ENCODE assay signal across 8 cellular contexts in the genomic region with DNA sequence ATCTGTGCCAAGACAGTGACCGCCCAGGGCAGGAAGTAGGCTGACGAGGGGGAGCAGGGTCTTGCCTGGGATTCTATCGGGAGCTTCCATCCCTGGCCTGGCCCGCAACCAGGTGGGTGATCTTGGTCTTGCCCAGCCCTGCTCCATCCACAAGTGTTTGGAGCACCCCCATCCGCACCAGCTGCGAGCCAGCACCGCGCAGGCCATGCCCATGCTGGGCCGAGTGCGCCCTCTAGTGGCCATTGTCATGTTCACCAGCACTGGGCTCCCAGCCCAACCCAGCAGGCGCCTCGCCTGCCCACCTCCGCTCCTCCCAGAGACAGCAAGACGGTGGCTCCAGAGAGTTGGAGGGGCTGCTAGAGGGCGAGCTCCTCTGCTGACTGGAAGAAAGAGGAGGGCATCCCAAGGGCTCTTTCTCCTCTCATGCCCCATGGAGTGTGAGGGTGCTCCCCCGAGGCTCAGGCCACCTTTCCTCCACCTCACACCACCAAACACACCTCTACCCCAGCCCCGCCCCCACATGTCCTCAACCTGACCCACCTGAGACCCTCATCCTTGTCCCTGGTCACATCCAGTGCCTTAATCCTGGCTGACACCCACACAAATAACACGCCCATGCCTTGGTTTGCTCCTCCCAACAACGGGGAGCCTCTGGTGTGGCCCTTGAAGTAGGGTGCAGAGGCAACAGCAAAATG. TPM values are rescaled to one million over a fixed set of nuclear protein-coding genes. Genes with fewer than 3 reads are reported as not detected.
A peak's percentile ranks its signal among the peaks of the same experiment; 100 is the strongest.
DNase-seq lines count a peak whose midpoint lies in the region; ATAC-seq and TF ChIP-seq lines count a peak whose summit lies in the region.

No MANE protein-coding gene starts in this region.

- H3K4me3 ChIP-seq in BE2C (ENCODE audit: low read depth, low read length) (no peak overlapping the region), lower leg skin (ENCODE audit: low read depth, poor library complexity, severe bottlenecking) (no peak overlapping the region)

- no peak for TF ChIP-seq POLR2A in lower leg skin (IDR thresholded peaks at IDR 0.05)

- no peaks in the 10 kb centered on the region for H3K36me3 ChIP-seq in BE2C

- no peaks in the 10 kb centered on the region for H3K27me3 ChIP-seq in BE2C

- H3K9me3 ChIP-seq in BE2C: no peaks in the 10 kb centered on the region

- H3K4me1 ChIP-seq in BE2C: peaks cover 5% of the 10 kb centered on the region

- intact Hi-C loops in lower leg skin (cut with DNase I; ENCODE audit: low total_unique reads): loop anchor here (10.0 kb wide), 1 partner anchor 543 kb away; no protein-coding TSS in a partner anchor

- TF ChIP-seq CTCF in BE2C (IDR thresholded peaks at IDR 0.05; ENCODE audit: low read depth, low read length) (peak; percentile 70), lower leg skin (IDR thresholded peaks at IDR 0.05) (peak in 1 of 3 donors; percentile 43)

- WGBS in lower leg skin, 2 donors: 46 to 60% methylated on average over 4 to 13 of the region's 19 CpGs

- peak; percentile 84 for DNase-seq in BE2C
- peak; percentile 44 for DNase-seq in NCI-H510A treated with DMSO at 0.1 percent for 48 hours (lab: John Stamatoyannopoulos, UW)
- peak; percentile 71 to 75 for DNase-seq in activated CD4-positive, alpha-beta T cell treated with anti-CD3 and anti-CD28 coated beads, Interleukin-2, amount 50 U/mL, for 24 hours (ENCODE audit: low read depth in 1 of 2, low spot score in 1 of 2)
- peak; percentile 51 for DNase-seq in dedifferentiated amniotic fluid mesenchymal stem cell (ENCODE audit: extremely low spot score)
- DNase-seq in lower leg skin (ENCODE audit: low spot score in 2 of 2): peak; percentile 44 to 96
- peak; percentile 75 for DNase-seq in stimulated activated CD8-positive, alpha-beta memory T cell treated with anti-CD3 and anti-CD28 coated beads, Interleukin-12 subunit alpha, Interleukin-12 subunit beta, amount 100 ng/mL, for 1 hour (ENCODE audit: low read depth)

- ATAC-seq in GM18909 (IDR thresholded peaks at IDR 0.05; ENCODE audit: poor library complexity, unreplicated experiment) (peak; percentile 90), HG03159 (IDR thresholded peaks at IDR 0.05; ENCODE audit: unreplicated experiment) (peak; percentile 91)

RNA-seq across cellular contexts. Expression of a gene that starts 9.8 kb away (rescaled TPM):
- polyA plus RNA-seq in BE2C (2012; ENCODE audit: insufficient read depth, insufficient read length, low read depth): 13.1 TPM
- total RNA-seq in lower leg skin: under 1 TPM in 1 of 4 donors, not detected in 3; 0.07 TPM

RNA-seq across cellular contexts. Expression of a gene that starts 12.9 kb away (rescaled TPM):
- polyA plus RNA-seq in BE2C (2012; ENCODE audit: insufficient read depth, insufficient read length, low read depth): 54.0 TPM
- 10 to 100 TPM; 18.1 to 34.2 (median 22.8) TPM for total RNA-seq in lower leg skin

RNA-seq across cellular contexts. Expression of a gene that starts 37.3 kb away (rescaled TPM):
- 81.5 TPM for polyA plus RNA-seq in BE2C (2012; ENCODE audit: insufficient read depth, insufficient read length, low read depth)
- 10 to 100 TPM in 3 of 4 donors, 1 to 10 TPM in 1; 2.7 to 24.2 (median 13.6) TPM for total RNA-seq in lower leg skin
